Comparison of ENCODE assay signal across 1 cellular context in the genomic region with DNA sequence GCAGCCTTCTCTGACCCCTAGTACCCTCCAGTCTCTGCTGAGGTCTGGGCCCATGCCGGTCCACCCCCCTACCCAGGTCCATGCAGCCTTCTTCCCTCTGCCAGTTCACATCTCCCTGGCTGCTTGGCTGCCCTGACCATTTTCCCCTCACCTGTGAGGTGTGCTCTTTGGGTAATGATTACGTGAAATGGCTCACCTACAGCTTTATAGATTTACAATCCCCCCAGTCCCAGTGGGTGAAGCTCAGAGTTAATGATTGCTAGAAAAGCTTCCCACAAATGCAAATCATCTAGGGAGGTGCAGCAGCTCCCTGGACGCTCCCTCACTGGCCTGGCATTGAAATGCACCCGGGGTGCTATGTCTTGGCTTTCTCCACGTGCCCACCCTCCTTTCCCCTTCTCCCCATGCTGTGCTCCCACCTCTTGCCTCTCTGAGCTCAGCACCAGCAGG.
TF ChIP-seq lines count a peak whose summit lies in the region.

No MANE protein-coding gene starts in this region.

TF ChIP-seq in H1, 55 proteins besides CTCF, POLR2A, EP300 and RAD21:
- TF ChIP-seq KDM5A (IDR thresholded peaks at IDR 0.05; ENCODE audit: low read length) (no peak), TCF12 (IDR thresholded peaks at IDR 0.05; ENCODE audit: low read depth, low read length) (no peak), SIX5 (IDR thresholded peaks at IDR 0.05; ENCODE audit: low read depth, low read length) (no peak)
